16 cellular contexts compared by ENCODE assay signal in the genomic region with DNA sequence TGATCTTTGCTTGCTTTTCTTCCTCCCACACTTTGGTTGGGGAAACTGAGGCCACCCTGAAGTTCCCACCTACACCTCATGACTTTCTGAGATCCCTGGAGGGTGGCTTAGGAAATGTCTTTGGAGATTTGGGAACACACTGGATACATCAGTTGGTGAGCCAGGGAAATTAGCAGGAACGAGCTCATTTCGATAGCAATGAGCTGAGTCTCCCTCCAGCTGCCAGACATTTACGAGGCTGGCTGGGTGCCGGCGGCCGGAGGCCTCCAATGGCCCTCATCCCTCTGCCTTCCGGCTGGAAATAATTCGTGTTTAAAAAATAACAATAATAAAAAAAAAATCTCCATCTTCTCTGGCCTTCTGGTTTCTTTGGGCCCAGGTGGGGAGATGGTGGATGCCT. TPM values are rescaled to one million over a fixed set of nuclear protein-coding genes. Genes with fewer than 3 reads are reported as not detected.
DNase-seq lines count a peak whose midpoint lies in the region; ATAC-seq and TF ChIP-seq lines count a peak whose summit lies in the region.
"Had no signal": no experiment of that assay in that cellular context is flagged by ENCODE, and none has a peak within 500 bp of the region (broad histone marks: within the 10 kb centered on the region; RNA-seq: fewer than 3 reads in every experiment).

No MANE protein-coding gene starts in this region.

- no peaks in the 10 kb centered on the region for H3K27me3 ChIP-seq in transverse colon

- WGBS in mesodermal cell (ENCODE audit: insufficient coverage in 2 of 2), 2 experiments, result 96% methylated on average over 2 to 6 of the region's 8 CpGs
- 27% methylated on average over 8 of the region's 8 CpGs; no CpG with 5 or more reads in 1 of the 2 donors for WGBS in transverse colon (ENCODE audit: low coverage in 1 of 2), 2 donors

- TF ChIP-seq CTCF in endothelial cell (IDR thresholded peaks at IDR 0.05; ENCODE audit: unreplicated experiment) (no peak), transverse colon (IDR thresholded peaks at IDR 0.05) (no peak)

- no peak overlapping the region for H3K4me3 Mint-ChIP-seq in endothelial cell (ENCODE audit: unreplicated experiment)
- H3K4me3 Mint-ChIP-seq: activated naive CD4-positive, alpha-beta T cell treated with anti-CD3 and anti-CD28 coated beads, Interleukin-2, amount 50 U/mL, for 24 hours; CD4-positive, alpha-beta T cell; memory B cell; T-cell had no signal

- H3K27ac Mint-ChIP-seq in endothelial cell (ENCODE audit: unreplicated experiment), result peak overlapping the region; percentile 18
- H3K27ac Mint-ChIP-seq: activated naive CD4-positive, alpha-beta T cell treated with anti-CD3 and anti-CD28 coated beads, Interleukin-2, amount 50 U/mL, for 24 hours; CD4-positive, alpha-beta T cell; memory B cell; T-cell had no signal

- peaks cover 35% of the 10 kb centered on the region for H3K4me1 ChIP-seq in mesodermal cell (ENCODE audit: control insufficient read depth, insufficient read depth, low read length, poor library complexity, severe bottlenecking)
- peaks cover 7 to 35% (median 11%) of the 10 kb centered on the region in 4 donors for H3K4me1 ChIP-seq in transverse colon
- H3K4me1 ChIP-seq: parathyroid adenoma had no signal

- H3K4me1 Mint-ChIP-seq in endothelial cell (ENCODE audit: unreplicated experiment), result peaks cover 28% of the 10 kb centered on the region
- H3K4me1 Mint-ChIP-seq: activated naive CD4-positive, alpha-beta T cell treated with anti-CD3 and anti-CD28 coated beads, Interleukin-2, amount 50 U/mL, for 24 hours; T-cell had no signal

- DNase-seq in GM04504 (ENCODE audit: low read depth) (peak; percentile 79), endothelial cell (ENCODE audit: low spot score) (no peak), transverse colon (peak; percentile 72), cerebellum (ENCODE audit: low spot score) (no peak), superior temporal gyrus (ENCODE audit: extremely low spot score) (no peak)
- DNase-seq: activated CD4-positive, CD25-positive, alpha-beta regulatory T cell treated with anti-CD3 and anti-CD28 coated beads, Interleukin-2, amount 50 U/mL, for 72 hours; activated CD8-positive, alpha-beta memory T cell treated with anti-CD3 and anti-CD28 coated beads, Interleukin-2, amount 50 U/mL, for 48 hours; CD4-positive, alpha-beta T cell; NCI-H1105; stimulated activated CD4-positive, alpha-beta T cell treated with anti-CD3 and anti-CD28 coated beads, Interleukin-2, amount 100 ng/mL, for 48 hours; T-cell had no signal

- TF ChIP-seq EP300 in transverse colon (IDR thresholded peaks at IDR 0.05; ENCODE audit: low read depth), result no peak

- intact Hi-C loops in transverse colon (cut with DNase I; ENCODE audit: low total_unique reads), result no loop called here

- H3K27ac ChIP-seq in mesodermal cell (ENCODE audit: low read depth, low read length, severe bottlenecking) (peak overlapping the region; percentile 41), transverse colon (peak overlapping the region; percentile 15 to 51 (median 39))
- H3K27ac ChIP-seq: parathyroid adenoma had no signal

- ATAC-seq in HG02852 (IDR thresholded peaks at IDR 0.05; ENCODE audit: unreplicated experiment), result no peak
- ATAC-seq: T-cell had no signal

- in situ Hi-C loops in transverse colon (cut with MboI; ENCODE audit: low pct_ligation_motif_present in 1 of 4, low pct_unique_long_range_greater_than_20kb in 1 of 4, low sequenced_read_pairs in 3 of 4), result no loop called here

- H3K27me3 Mint-ChIP-seq in endothelial cell (ENCODE audit: unreplicated experiment), result peaks cover 4% of the 10 kb centered on the region
- H3K27me3 Mint-ChIP-seq: activated naive CD4-positive, alpha-beta T cell treated with anti-CD3 and anti-CD28 coated beads, Interleukin-2, amount 50 U/mL, for 24 hours; CD4-positive, alpha-beta T cell had no signal

- H3K4me3 ChIP-seq in mesodermal cell (ENCODE audit: extremely low read depth, insufficient read depth, low read length, poor library complexity, severe bottlenecking), result no peak overlapping the region
- no peak overlapping the region for H3K4me3 ChIP-seq in transverse colon

- TF ChIP-seq POLR2A in transverse colon (IDR thresholded peaks at IDR 0.05), result no peak

- H3K36me3 ChIP-seq in mesodermal cell (ENCODE audit: control insufficient read depth, insufficient read depth, low read length) (peaks cover 97% of the 10 kb centered on the region), transverse colon (no peaks in the 10 kb centered on the region)

- peaks cover 3% of the 10 kb centered on the region for H3K36me3 Mint-ChIP-seq in endothelial cell (ENCODE audit: low read depth, unreplicated experiment)
- H3K36me3 Mint-ChIP-seq: activated naive CD4-positive, alpha-beta T cell treated with anti-CD3 and anti-CD28 coated beads, Interleukin-2, amount 50 U/mL, for 24 hours; memory B cell; T-cell had no signal

- H3K9me3 ChIP-seq in mesodermal cell (ENCODE audit: control insufficient read depth, low read length) (no peaks in the 10 kb centered on the region), transverse colon (no peaks in the 10 kb centered on the region)

- H3K9me3 Mint-ChIP-seq in endothelial cell (ENCODE audit: unreplicated experiment), result no peaks in the 10 kb centered on the region
- H3K9me3 Mint-ChIP-seq: activated naive CD4-positive, alpha-beta T cell treated with anti-CD3 and anti-CD28 coated beads, Interleukin-2, amount 50 U/mL, for 24 hours; CD4-positive, alpha-beta T cell; memory B cell; T-cell had no signal

RNA-seq across cellular contexts. Expression of gene SMAD6, which starts 38.8 kb away (rescaled TPM):
- total RNA-seq in endothelial cell (ENCODE audit: unreplicated experiment) (21.3 TPM), transverse colon (100 to 1,000 TPM in 1 of 4 donors, 10 to 100 TPM in 1, 1 to 10 TPM in 2; 6.7 to 214 (median 9.3) TPM), cerebellum (10.8 TPM)
- polyA plus RNA-seq in mesodermal cell (2013, experiment 1 of 2), result 111 TPM
- 96.8 TPM for polyA plus RNA-seq in mesodermal cell (2013, experiment 2 of 2)

Comparison
In these comparisons a context has a peak if more than half of its experiments do, and no peak if none do; other contexts are left out.
1. DNase-seq: peak in GM04504 (single experiment) and transverse colon (single experiment); none in endothelial cell (single experiment), cerebellum (single experiment) and superior temporal gyrus (single experiment).